10 cellular contexts compared by ENCODE assay signal in the genomic region with DNA sequence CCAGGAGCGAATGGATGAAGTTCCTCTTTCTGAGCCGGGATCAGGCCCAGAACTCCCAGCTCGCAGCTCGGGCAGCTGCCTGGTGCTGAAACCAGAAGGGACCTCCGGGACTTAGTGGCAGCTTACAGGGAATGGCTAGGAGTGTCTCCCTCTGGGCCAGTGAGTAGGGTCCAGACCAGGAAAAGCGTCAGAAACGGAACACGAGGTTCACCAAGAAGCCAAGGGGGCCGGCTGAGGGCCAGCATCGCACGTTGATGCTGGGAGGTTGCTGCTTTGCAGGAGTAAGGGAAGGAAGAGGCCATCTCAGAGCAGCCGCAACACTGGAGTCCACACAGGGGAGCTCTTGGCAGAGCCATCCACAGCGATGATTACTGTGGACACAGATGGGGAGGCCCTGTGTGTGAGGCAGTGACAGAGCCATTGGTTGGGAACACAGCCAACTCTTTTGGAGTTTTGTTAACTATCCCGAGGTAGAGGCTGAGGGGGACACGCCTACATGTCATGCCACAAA.
A peak's percentile ranks its signal among the peaks of the same experiment; 100 is the strongest.
DNase-seq lines count a peak whose midpoint lies in the region; TF ChIP-seq lines count a peak whose summit lies in the region.
"Had no signal": no experiment of that assay in that cellular context is flagged by ENCODE, and none has a peak within 500 bp of the region (broad histone marks: within the 10 kb centered on the region; RNA-seq: fewer than 3 reads in every experiment).

No MANE protein-coding gene starts in this region.

- peak; percentile 2 for TF ChIP-seq CTCF in brain microvascular endothelial cell (IDR thresholded peaks at IDR 0.05; ENCODE audit: low read depth, low read length, missing control alignments)

- H3K4me3 ChIP-seq in brain microvascular endothelial cell (ENCODE audit: low read depth, low read length) = no peak overlapping the region

- DNase-seq in Daoy (ENCODE audit: low read depth) (peak; percentile 30), NCI-H1694 (lab: John Stamatoyannopoulos, UW) (peak; percentile 41), brain microvascular endothelial cell (no peak), kidney tubule cell (ENCODE audit: low spot score) (peak; percentile 56), NCI-H187 (lab: John Stamatoyannopoulos, UW) (no peak), NCI-H1930 (lab: John Stamatoyannopoulos, UW) (no peak)
- DNase-seq in stimulated activated CD4-positive, alpha-beta T cell treated with anti-CD3 and anti-CD28 coated beads, Interleukin-15, amount 100 ng/mL, for 24 hours = no peak
- no peak for DNase-seq in activated T-cell treated with anti-CD3 and anti-CD28 coated beads, Interleukin-2, amount 50 U/mL, for 1 hour
- DNase-seq: NCI-H524 treated with DMSO at 0.1 percent for 48 hours had no signal

- H3K36me3 ChIP-seq in brain microvascular endothelial cell (replicated peaks) = no peaks in the 10 kb centered on the region

- in situ Hi-C loops in brain microvascular endothelial cell (cut with HindIII; ENCODE audit: low pct_ligation_motif_present, low sequenced_read_pairs) = no loop called here

- H3K27ac ChIP-seq in brain microvascular endothelial cell = no peak overlapping the region
- H3K27ac ChIP-seq: parathyroid adenoma had no signal

- H3K27me3 ChIP-seq in brain microvascular endothelial cell (replicated peaks) = peaks cover 11% of the 10 kb centered on the region

Comparison
In these comparisons a context has a peak if more than half of its experiments do, and no peak if none do; other contexts are left out.
1. DNase-seq: peak in Daoy (single experiment), NCI-H1694 (single experiment) and kidney tubule cell (single experiment); none in brain microvascular endothelial cell (single experiment), stimulated activated CD4-positive, alpha-beta T cell treated with anti-CD3 and anti-CD28 coated beads, Interleukin-15, amount 100 ng/mL, for 24 hours (single experiment), activated T-cell treated with anti-CD3 and anti-CD28 coated beads, Interleukin-2, amount 50 U/mL, for 1 hour (single experiment), NCI-H187 (0 of 2) and NCI-H1930 (0 of 2).